35 cellular contexts compared by ENCODE assay signal in genomic region chr11:114344494-114344893, GRCh38.
"Had no signal": no experiment of that assay in that cellular context is flagged by ENCODE, and none has a peak within 500 bp of the region (broad histone marks: within the 10 kb centered on the region; RNA-seq: fewer than 3 reads in every experiment).

No MANE protein-coding gene starts in this region.

- DNase-seq: Karpas-422, Kasumi-1, MG63, MV-4-11, NCI-H1048, NCI-H1092, NCI-H1092 treated with DMSO at 0.1 percent for 48 hours, NCI-H1105, NCI-H1417, NCI-H1417 treated with DMSO at 0.1 percent for 48 hours, NCI-H1436, NCI-H1436 treated with DMSO at 0.1 percent for 48 hours, NCI-H146, NCI-H1694, NCI-H1694 treated with DMSO at 0.1 percent for 48 hours, NCI-H187, NCI-H187 treated with DMSO at 0.1 percent for 48 hours, NCI-H1930, NCI-H2029, NCI-H2029 treated with DMSO at 0.1 percent for 48 hours, NCI-H2081, NCI-H2081 treated with DMSO at 0.1 percent for 48 hours, NCI-H2107, NCI-H2171, NCI-H2171 treated with DMSO at 0.1 percent for 48 hours, NCI-H2227 treated with DMSO at 0.1 percent for 48 hours, NCI-H226, NCI-H345, NCI-H446, NCI-H446 treated with DMSO at 0.1 percent for 48 hours, NCI-H510A, NCI-H510A treated with DMSO at 0.1 percent for 48 hours, NCI-H524, NCI-H524 treated with DMSO at 0.1 percent for 48 hours had no signal

- H3K36me3 ChIP-seq: MG63 had no signal

- H3K27me3 ChIP-seq: MG63 had no signal

- H3K9ac ChIP-seq: KMS-11 had no signal

- H3K4me3 ChIP-seq: MG63 had no signal

- H3K27ac ChIP-seq: KMS-11 had no signal

- H3K4me2 ChIP-seq: KMS-11 had no signal
